Comparison of ENCODE assay signal across 1 cellular context in the genomic region with DNA sequence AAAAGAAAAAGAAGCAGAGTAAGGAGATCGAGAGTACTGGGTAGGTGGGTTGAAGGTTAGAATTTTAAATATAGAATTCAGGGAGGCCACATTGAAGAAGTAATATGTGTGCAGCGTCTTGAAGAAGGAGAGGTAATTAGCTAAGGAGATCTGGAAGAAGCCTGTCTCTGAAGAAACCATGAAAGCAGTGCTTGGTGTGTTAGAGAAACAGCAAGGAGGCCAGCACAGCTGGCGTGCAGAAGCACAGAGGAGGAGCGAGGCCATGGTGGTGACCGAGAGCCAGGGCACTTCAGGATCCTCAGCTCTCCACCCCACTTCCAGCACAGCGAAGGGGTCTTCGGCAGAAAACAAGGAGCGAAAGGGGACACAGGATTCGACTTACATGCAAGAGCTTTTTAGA.
TF ChIP-seq lines count a peak whose summit lies in the region.

No MANE protein-coding gene starts in this region.

TF ChIP-seq in K562, 482 proteins besides CTCF, POLR2A, EP300 and RAD21 (continued from another document):
- TF ChIP-seq, protein P1, sequence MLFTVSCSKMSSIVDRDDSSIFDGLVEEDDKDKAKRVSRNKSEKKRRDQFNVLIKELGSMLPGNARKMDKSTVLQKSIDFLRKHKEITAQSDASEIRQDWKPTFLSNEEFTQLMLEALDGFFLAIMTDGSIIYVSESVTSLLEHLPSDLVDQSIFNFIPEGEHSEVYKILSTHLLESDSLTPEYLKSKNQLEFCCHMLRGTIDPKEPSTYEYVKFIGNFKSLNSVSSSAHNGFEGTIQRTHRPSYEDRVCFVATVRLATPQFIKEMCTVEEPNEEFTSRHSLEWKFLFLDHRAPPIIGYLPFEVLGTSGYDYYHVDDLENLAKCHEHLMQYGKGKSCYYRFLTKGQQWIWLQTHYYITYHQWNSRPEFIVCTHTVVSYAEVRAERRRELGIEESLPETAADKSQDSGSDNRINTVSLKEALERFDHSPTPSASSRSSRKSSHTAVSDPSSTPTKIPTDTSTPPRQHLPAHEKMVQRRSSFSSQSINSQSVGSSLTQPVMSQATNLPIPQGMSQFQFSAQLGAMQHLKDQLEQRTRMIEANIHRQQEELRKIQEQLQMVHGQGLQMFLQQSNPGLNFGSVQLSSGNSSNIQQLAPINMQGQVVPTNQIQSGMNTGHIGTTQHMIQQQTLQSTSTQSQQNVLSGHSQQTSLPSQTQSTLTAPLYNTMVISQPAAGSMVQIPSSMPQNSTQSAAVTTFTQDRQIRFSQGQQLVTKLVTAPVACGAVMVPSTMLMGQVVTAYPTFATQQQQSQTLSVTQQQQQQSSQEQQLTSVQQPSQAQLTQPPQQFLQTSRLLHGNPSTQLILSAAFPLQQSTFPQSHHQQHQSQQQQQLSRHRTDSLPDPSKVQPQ (CRISPR knock-in tag; IDR thresholded peaks at IDR 0.05; ENCODE audit: borderline replicate concordance): no peak
- TF ChIP-seq MAZ (CRISPR knock-in tag; conservative IDR thresholded peaks at IDR 0.05 in 1 of 2, IDR thresholded peaks at IDR 0.05 in 1 of 2): peak in 1 of 2 experiments; percentile 48; a peak in 2 of 4 replicates
- TF ChIP-seq DNMT1 (IDR thresholded peaks at IDR 0.05): no peak
- TF ChIP-seq NFRKB (IDR thresholded peaks at IDR 0.05; ENCODE audit: low read depth): peak; percentile 56; the same call in 1 of the 2 replicates
- no peak for TF ChIP-seq ILF3 (IDR thresholded peaks at IDR 0.05; ENCODE audit: borderline replicate concordance)
- no peak for TF ChIP-seq HOXB6 (CRISPR knock-in tag; IDR thresholded peaks at IDR 0.05; ENCODE audit: borderline replicate concordance)
- TF ChIP-seq, protein P2, sequence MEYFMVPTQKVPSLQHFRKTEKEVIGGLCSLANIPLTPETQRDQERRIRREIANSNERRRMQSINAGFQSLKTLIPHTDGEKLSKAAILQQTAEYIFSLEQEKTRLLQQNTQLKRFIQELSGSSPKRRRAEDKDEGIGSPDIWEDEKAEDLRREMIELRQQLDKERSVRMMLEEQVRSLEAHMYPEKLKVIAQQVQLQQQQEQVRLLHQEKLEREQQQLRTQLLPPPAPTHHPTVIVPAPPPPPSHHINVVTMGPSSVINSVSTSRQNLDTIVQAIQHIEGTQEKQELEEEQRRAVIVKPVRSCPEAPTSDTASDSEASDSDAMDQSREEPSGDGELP (CRISPR knock-in tag; IDR thresholded peaks at IDR 0.05; ENCODE audit: borderline replicate concordance): peak; percentile 74
- TF ChIP-seq ARID2 (IDR thresholded peaks at IDR 0.05): peak; percentile 65; the same call in 1 of the 2 replicates
- TF ChIP-seq, protein P3, sequence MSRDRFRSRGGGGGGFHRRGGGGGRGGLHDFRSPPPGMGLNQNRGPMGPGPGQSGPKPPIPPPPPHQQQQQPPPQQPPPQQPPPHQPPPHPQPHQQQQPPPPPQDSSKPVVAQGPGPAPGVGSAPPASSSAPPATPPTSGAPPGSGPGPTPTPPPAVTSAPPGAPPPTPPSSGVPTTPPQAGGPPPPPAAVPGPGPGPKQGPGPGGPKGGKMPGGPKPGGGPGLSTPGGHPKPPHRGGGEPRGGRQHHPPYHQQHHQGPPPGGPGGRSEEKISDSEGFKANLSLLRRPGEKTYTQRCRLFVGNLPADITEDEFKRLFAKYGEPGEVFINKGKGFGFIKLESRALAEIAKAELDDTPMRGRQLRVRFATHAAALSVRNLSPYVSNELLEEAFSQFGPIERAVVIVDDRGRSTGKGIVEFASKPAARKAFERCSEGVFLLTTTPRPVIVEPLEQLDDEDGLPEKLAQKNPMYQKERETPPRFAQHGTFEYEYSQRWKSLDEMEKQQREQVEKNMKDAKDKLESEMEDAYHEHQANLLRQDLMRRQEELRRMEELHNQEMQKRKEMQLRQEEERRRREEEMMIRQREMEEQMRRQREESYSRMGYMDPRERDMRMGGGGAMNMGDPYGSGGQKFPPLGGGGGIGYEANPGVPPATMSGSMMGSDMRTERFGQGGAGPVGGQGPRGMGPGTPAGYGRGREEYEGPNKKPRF (IDR thresholded peaks at IDR 0.05; ENCODE audit: low read depth, low read length): no peak
- no peak for TF ChIP-seq PHTF2 (CRISPR knock-in tag; IDR thresholded peaks at IDR 0.05)
- TF ChIP-seq HMG20A (CRISPR knock-in tag; conservative IDR thresholded peaks at IDR 0.05): no peak
- no peak for TF ChIP-seq ATF7 (IDR thresholded peaks at IDR 0.05)
- TF ChIP-seq KLF13 (tag; IDR thresholded peaks at IDR 0.05; ENCODE audit: borderline replicate concordance, low read depth): no peak
- no peak for TF ChIP-seq HNRNPUL1 (IDR thresholded peaks at IDR 0.05; ENCODE audit: low read length)
- no peak for TF ChIP-seq CAMTA2 (CRISPR knock-in tag; conservative IDR thresholded peaks at IDR 0.05)
- no peak for TF ChIP-seq YBX1 (IDR thresholded peaks at IDR 0.05)
- no peak for TF ChIP-seq MCM5 (IDR thresholded peaks at IDR 0.05; ENCODE audit: low read depth)
- TF ChIP-seq ZNF324 (CRISPR knock-in tag; IDR thresholded peaks at IDR 0.05): no peak
- TF ChIP-seq PRPF4 (IDR thresholded peaks at IDR 0.05; ENCODE audit: insufficient read depth, low read depth, low read length, poor library complexity, severe bottlenecking): no peak
- no peak for TF ChIP-seq JUND (IDR thresholded peaks at IDR 0.05; ENCODE audit: borderline replicate concordance, low read depth, low read length)
- TF ChIP-seq JUND (tag; IDR thresholded peaks at IDR 0.05; ENCODE audit: borderline replicate concordance, low read depth, low read length): no peak
- 0 out of 2 replicates have a peak, but pooled peaks have one; percentile 32 for TF ChIP-seq KLF10 (CRISPR knock-in tag; IDR thresholded peaks at IDR 0.05)
- TF ChIP-seq, protein P4, sequence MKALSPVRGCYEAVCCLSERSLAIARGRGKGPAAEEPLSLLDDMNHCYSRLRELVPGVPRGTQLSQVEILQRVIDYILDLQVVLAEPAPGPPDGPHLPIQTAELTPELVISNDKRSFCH (CRISPR knock-in tag; IDR thresholded peaks at IDR 0.05): no peak
- TF ChIP-seq, protein P4 (tag; IDR thresholded peaks at IDR 0.05): peak; percentile 72; the same call in 1 of the 2 replicates
- TF ChIP-seq IFI16 (CRISPR knock-in tag; IDR thresholded peaks at IDR 0.05): no peak
- TF ChIP-seq KLF1 (tag; IDR thresholded peaks at IDR 0.05): no peak
- no peak for TF ChIP-seq RBM39 (optimal IDR thresholded peaks at IDR 0.05; ENCODE audit: low read depth, low read length)
